Comparison of ENCODE assay signal across 17 cellular contexts in the genomic region with DNA sequence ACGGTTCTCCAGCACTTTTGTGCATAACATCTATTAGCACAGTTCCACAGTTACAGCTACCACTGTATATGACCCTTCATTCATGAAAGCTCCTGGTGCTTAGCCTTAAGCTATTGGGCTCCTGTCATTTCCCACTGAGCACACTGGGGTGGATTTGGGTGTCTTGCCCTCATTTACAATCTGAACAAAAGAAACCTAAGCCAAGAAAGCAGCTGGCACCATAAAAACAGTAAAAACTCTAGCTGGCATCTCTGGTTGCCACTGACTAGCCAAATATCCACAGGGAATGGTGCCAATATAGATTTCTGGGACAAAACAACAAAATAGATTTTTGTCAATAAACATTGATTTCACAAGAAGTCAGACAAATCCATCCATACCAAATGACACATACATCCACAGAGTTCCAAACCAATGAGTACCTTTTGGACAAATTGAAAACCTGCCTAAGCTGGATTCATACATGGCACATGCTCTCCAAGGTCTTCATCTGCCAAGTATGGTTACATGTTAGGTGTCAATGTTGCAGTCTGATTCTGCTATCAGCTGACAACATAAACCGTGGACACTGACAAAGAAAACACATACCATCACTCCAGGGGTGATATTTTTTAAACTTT.
DNase-seq lines count a peak whose midpoint lies in the region; ATAC-seq, FAIRE-seq and TF ChIP-seq lines count a peak whose summit lies in the region.
"Had no signal": no experiment of that assay in that cellular context is flagged by ENCODE, and none has a peak within 500 bp of the region (broad histone marks: within the 10 kb centered on the region; RNA-seq: fewer than 3 reads in every experiment).

No MANE protein-coding gene starts in this region.

- H3K27me3 ChIP-seq in A673 (replicated peaks; ENCODE audit: insufficient read depth, low read depth, low read length, poor library complexity) (no peaks in the 10 kb centered on the region), MG63 (no peaks in the 10 kb centered on the region), H1 (replicated peaks in 1 of 4; ENCODE audit: control insufficient read depth in 3 of 4, extremely low read depth in 1 of 4, insufficient read depth in 3 of 4, low read length in 3 of 4) (no peaks in the 10 kb centered on the region), stomach (no peaks in the 10 kb centered on the region)

- H2AFZ ChIP-seq in H1 (ENCODE audit: low read length) = 0 out of 2 replicates have a peak overlapping the region, but pooled peaks have one; percentile 10
- H2AFZ ChIP-seq: GM23338 had no signal

- H3K9ac ChIP-seq in H1 (replicated peaks in 1 of 4; ENCODE audit: extremely low read depth in 1 of 4, low read depth in 3 of 4, low read length in 3 of 4) = no peak overlapping the region

- POLR2A ChIA-PET in A673 (lab: Charles Lee; ENCODE audit: low non-redundant PET) (no interaction called here), H1 (lab: Charles Lee; ENCODE audit: partially characterized antibody) (no interaction called here)

- H3K4me3 ChIP-seq in A673 (ENCODE audit: low read depth, low read length, poor library complexity, severe bottlenecking) = no peak overlapping the region
- no peak overlapping the region for H3K4me3 ChIP-seq in MG63
- H3K4me3 ChIP-seq in H1 (ENCODE audit: extremely low read depth in 1 of 4, insufficient read depth in 2 of 4, low read depth in 3 of 4, low read length in 4 of 4) = no peak overlapping the region
- no peak overlapping the region for H3K4me3 ChIP-seq in stomach
- H3K4me3 ChIP-seq: A549, GM23338 had no signal

- H2BK12ac ChIP-seq in H1 (ENCODE audit: low read depth, low read length) = no peak overlapping the region

- TF ChIP-seq POLR2A in H1 (IDR thresholded peaks at IDR 0.05; ENCODE audit: control extremely low read depth in 1 of 2, low read depth in 2 of 2, low read length in 2 of 2) (no peak), stomach (IDR thresholded peaks at IDR 0.05) (no peak)

- no peak overlapping the region for H4K5ac ChIP-seq in H1 (ENCODE audit: insufficient read length, low read depth, low read length)

- TF ChIP-seq EP300 in H1 (IDR thresholded peaks at IDR 0.05; ENCODE audit: borderline replicate concordance in 1 of 2, low read depth in 2 of 2, low read length in 2 of 2) (no peak), stomach (IDR thresholded peaks at IDR 0.05) (no peak)

- TF ChIP-seq CTCF in A673 (conservative IDR thresholded peaks at IDR 0.05; ENCODE audit: low read depth, low read length) = no peak
- TF ChIP-seq CTCF in H1 (IDR thresholded peaks at IDR 0.05; ENCODE audit: control extremely low read depth in 1 of 3, insufficient read depth in 1 of 3, low read depth in 1 of 3, low read length in 3 of 3) = no peak
- no peak for TF ChIP-seq CTCF in stomach (IDR thresholded peaks at IDR 0.05)

- H2AK5ac ChIP-seq in H1 (ENCODE audit: low read depth, low read length) = no peak overlapping the region

- no peak overlapping the region for H3K56ac ChIP-seq in H1 (replicated peaks; ENCODE audit: insufficient read length, low read depth, low read length)

- no peak overlapping the region for H2BK20ac ChIP-seq in H1 (ENCODE audit: low read length)

- no peak overlapping the region for H3K14ac ChIP-seq in H1 (ENCODE audit: insufficient read length)

- no peak overlapping the region for H2BK15ac ChIP-seq in H1 (ENCODE audit: low read length)

- H3K79me2 ChIP-seq in H1 (ENCODE audit: control insufficient read depth in 1 of 2, insufficient read depth in 2 of 2, low read length in 2 of 2) = no peaks in the 10 kb centered on the region

- intact Hi-C loops in A673 (cut with micrococcal nuclease; ENCODE audit: unreplicated experiment) = no loop called here
- intact Hi-C loops in stomach (cut with DNase I; ENCODE audit: low total_unique reads) = no loop called here

- 89% methylated on average over 2 of the region's 2 CpGs; no CpG with 5 or more reads in 1 of the 2 experiments for WGBS in H1 (ENCODE audit: extremely low coverage in 1 of 2, insufficient coverage in 1 of 2, insufficient read length in 1 of 2, insufficient replicate concordance in 2 of 2, low coverage in 1 of 2, low lambda C conversion rate in 2 of 2, missing lambda C conversion rate in 1 of 2), 2 experiments
- 71 to 86% (median 80%) methylated on average over 2 of the region's 2 CpGs for WGBS in stomach, 5 donors

- no peaks in the 10 kb centered on the region for H3K23me2 ChIP-seq in H1 (ENCODE audit: low read depth, low read length)

- no peak for TF ChIP-seq RAD21 in H1 (IDR thresholded peaks at IDR 0.05 in 1 of 2, conservative IDR thresholded peaks at IDR 0.05 in 1 of 2; ENCODE audit: low read depth in 2 of 2, low read length in 2 of 2)

- BruUV-seq in A673 (replicated peaks; lab: Mats Ljungman, UMichigan) = no TSS peak

- H3K9me3 ChIP-seq in A673 (ENCODE audit: low read depth, low read length, poor library complexity, severe bottlenecking) (no peaks in the 10 kb centered on the region), MG63 (0 out of 2 replicates have a peak, but pooled peaks cover 2% of the 10 kb centered on the region), H1 (ENCODE audit: insufficient read depth in 2 of 2, low read depth in 1 of 2, low read length in 1 of 2) (no peaks in the 10 kb centered on the region), stomach (no peaks in the 10 kb centered on the region)
- H3K9me3 ChIP-seq: A549, Caco-2 had no signal

- H3K4me1 ChIP-seq in A673 (ENCODE audit: insufficient read depth, low read length, poor library complexity, severe bottlenecking) (peaks cover 28% of the 10 kb centered on the region), H1 (replicated peaks in 1 of 4; ENCODE audit: control insufficient read depth in 3 of 4, insufficient read depth in 4 of 4, low read length in 3 of 4) (no peaks in the 10 kb centered on the region), stomach (no peaks in the 10 kb centered on the region)
- H3K4me1 ChIP-seq: A549, Caco-2 had no signal

- H4K91ac ChIP-seq in H1 (replicated peaks; ENCODE audit: insufficient read length, low read length) = no peak overlapping the region

- no peak overlapping the region for H3K23ac ChIP-seq in H1 (ENCODE audit: insufficient read length)

- DNase-seq in A673 (ENCODE audit: low spot score) (peak; percentile 34), MG63 (peak; percentile 65), NCI-H446 (lab: John Stamatoyannopoulos, UW) (peak; percentile 53 to 83), H1 (ENCODE audit: low read depth in 1 of 2, low spot score in 2 of 2) (no peak), stomach (no peak), NCI-H510A treated with DMSO at 0.1 percent for 48 hours (lab: John Stamatoyannopoulos, UW) (no peak)
- no peak for DNase-seq in activated CD4-positive, CD25-positive, alpha-beta regulatory T cell (lab: John Stamatoyannopoulos, UW)
- DNase-seq: Caco-2, KG1, MM.1S, NCI-H2029 treated with DMSO at 0.1 percent for 48 hours, NCI-H524 had no signal

- no peak overlapping the region for H3K4ac ChIP-seq in H1 (replicated peaks; ENCODE audit: insufficient read length, low read depth, low read length)

- no peak overlapping the region for H2BK5ac ChIP-seq in H1 (ENCODE audit: low read depth, low read length)

- no peak overlapping the region for H4K8ac ChIP-seq in H1 (ENCODE audit: extremely low read depth, insufficient read depth, low read length)

- no peaks in the 10 kb centered on the region for H4K20me1 ChIP-seq in H1 (replicated peaks in 1 of 2; ENCODE audit: control insufficient read depth in 1 of 2, insufficient read depth in 2 of 2, low read length in 2 of 2)

- no peak for FAIRE-seq in H1 (lab: Jason Lieb, UNC)
- FAIRE-seq: A549, GM12892, HTR-8/SVneo had no signal

- H3K27ac ChIP-seq in A673 (ENCODE audit: low read depth, low read length, poor library complexity, severe bottlenecking) = no peak overlapping the region
- H3K27ac ChIP-seq in H1 (ENCODE audit: low read depth, low read length) = no peak overlapping the region
- no peak overlapping the region for H3K27ac ChIP-seq in stomach
- H3K27ac ChIP-seq: A549 had no signal

- H3K36me3 ChIP-seq in A673 (ENCODE audit: insufficient read depth, low read length, poor library complexity, severe bottlenecking) (no peaks in the 10 kb centered on the region), MG63 (no peaks in the 10 kb centered on the region; the same call in 1 of the 2 replicates), H1 (ENCODE audit: control insufficient read depth in 2 of 4, insufficient read depth in 4 of 4, low read length in 3 of 4) (no peaks in the 10 kb centered on the region), stomach (no peaks in the 10 kb centered on the region)

- H3K4me2 ChIP-seq in H1 (ENCODE audit: insufficient read depth in 1 of 2, low read depth in 2 of 2, low read length in 2 of 2) = no peak overlapping the region
- H3K4me2 ChIP-seq: A549, GM23338 had no signal

- no peak overlapping the region for H3K18ac ChIP-seq in H1 (ENCODE audit: extremely low read depth, low read length)

- no peak for ATAC-seq in GM18498 (IDR thresholded peaks at IDR 0.05; ENCODE audit: unreplicated experiment)
- ATAC-seq: A549, GM23338 had no signal

- no peak overlapping the region for H2BK120ac ChIP-seq in H1 (replicated peaks; ENCODE audit: low read depth, low read length)

- CTCF ChIA-PET in A673 (lab: Charles Lee) (no interaction called here), H1 (lab: Charles Lee; ENCODE audit: partially characterized antibody) (interaction anchor here (0.6 kb wide), 1 partner anchor 11 kb away, joined by 3 read pairs; no protein-coding TSS in a partner anchor)

- H3K79me1 ChIP-seq in H1 (ENCODE audit: low read depth, low read length) = no peaks in the 10 kb centered on the region

TF ChIP-seq in H1, 55 proteins besides CTCF, POLR2A, EP300 and RAD21 (continues in another document):
- TF ChIP-seq SUZ12 (IDR thresholded peaks at IDR 0.05; ENCODE audit: low read length) = no peak
- TF ChIP-seq TEAD4 (IDR thresholded peaks at IDR 0.05; ENCODE audit: low read depth, low read length) = no peak
- TF ChIP-seq RFX5 (IDR thresholded peaks at IDR 0.05; ENCODE audit: borderline replicate concordance, low read depth, low read length) = no peak

Comparison
In these comparisons a context has a peak if more than half of its experiments do, and no peak if none do; other contexts are left out.
1. DNase-seq: peak in A673 (single experiment), MG63 (single experiment) and NCI-H446 (2 of 2); none in H1 (0 of 2), stomach (single experiment), activated CD4-positive, CD25-positive, alpha-beta regulatory T cell (0 of 4) and NCI-H510A treated with DMSO at 0.1 percent for 48 hours (single experiment).